ENCODE assay signal across 3 cellular contexts in the genomic region with DNA sequence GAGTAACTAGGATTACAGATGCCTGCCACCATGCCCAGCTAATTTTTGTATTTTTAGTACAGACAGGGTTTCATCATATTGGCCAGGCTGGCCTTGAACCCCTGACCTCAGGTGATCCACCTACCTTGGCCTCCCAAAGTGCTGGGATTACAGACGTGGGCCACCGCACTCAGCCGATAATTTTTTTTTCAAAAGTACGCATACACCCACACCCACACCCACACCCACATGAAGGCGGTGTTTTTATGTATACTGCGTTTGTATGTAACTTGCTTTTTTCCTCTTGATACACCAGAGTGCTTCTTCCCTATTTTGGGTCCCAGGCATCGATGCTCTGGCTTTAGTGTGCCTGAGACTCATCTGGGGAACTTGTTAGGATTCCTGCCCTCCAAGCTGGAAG.
DNase-seq lines count a peak whose midpoint lies in the region; FAIRE-seq and TF ChIP-seq lines count a peak whose summit lies in the region.
"Not testable (repeated sequence)": the region's sequence is repeated elsewhere in the genome, so short reads cannot be mapped to it uniquely, and the experiment has no call there.

No MANE protein-coding gene starts in this region.

- H3K9ac ChIP-seq in kidney (ENCODE audit: low read length in 2 of 2): not testable (repeated sequence)

- POLR2A ChIA-PET in HEK293 (lab: Yijun Ruan, JAX): not testable (repeated sequence)

- not testable (repeated sequence) for TF ChIP-seq CTCF in HEK293 (tag by site-specific recombination; IDR thresholded peaks at IDR 0.05); kidney (IDR thresholded peaks at IDR 0.05; ENCODE audit: borderline replicate concordance, extremely low read depth, insufficient read depth)

- CTCF ChIA-PET in HEK293 (lab: Yijun Ruan, JAX): not testable (repeated sequence)

- intact Hi-C loops in cardiac septum (cut with DNase I); kidney (cut with DNase I): not testable (repeated sequence)

- not testable (repeated sequence) for H3K9me3 ChIP-seq in HEK293 (ENCODE audit: control insufficient read depth, insufficient read depth, low read depth, low read length); kidney (ENCODE audit: control insufficient read depth in 1 of 2, low read length in 2 of 2)

- not testable (repeated sequence) for H3K36me3 ChIP-seq in HEK293 (ENCODE audit: control insufficient read depth in 2 of 2, insufficient read depth in 1 of 2, low read length in 2 of 2); kidney (ENCODE audit: control insufficient read depth in 1 of 2, insufficient read depth in 2 of 2, low read length in 2 of 2)

- H3K4me1 ChIP-seq in HEK293 (ENCODE audit: control insufficient read depth, insufficient read depth, low read length); kidney (ENCODE audit: control insufficient read depth in 1 of 2, insufficient read depth in 1 of 2, low read depth in 1 of 2, low read length in 2 of 2): not testable (repeated sequence)

- FAIRE-seq in kidney (lab: Jason Lieb, UNC): not testable (repeated sequence)

- DNase-seq in cardiac septum (ENCODE audit: low spot score): peak; percentile 60
- peak; percentile 2 for DNase-seq in kidney

- not testable (repeated sequence) for H3K27ac ChIP-seq in HEK293 (ENCODE audit: extremely low read depth, low read depth, low read length); kidney (ENCODE audit: low read depth in 2 of 2, low read length in 2 of 2)

- H3K4me3 ChIP-seq in HEK293 (ENCODE audit: low read depth, low read length); kidney (ENCODE audit: low read length in 2 of 2): not testable (repeated sequence)

TF ChIP-seq in HEK293, 187 proteins besides CTCF, POLR2A, EP300 and RAD21:
- TF ChIP-seq EGR2 (tag by site-specific recombination; IDR thresholded peaks at IDR 0.05; ENCODE audit: low read depth): 0 out of 2 replicates have a peak, but pooled peaks have one; percentile 16
